ENCODE assay signal across 8 cellular contexts in the genomic region with DNA sequence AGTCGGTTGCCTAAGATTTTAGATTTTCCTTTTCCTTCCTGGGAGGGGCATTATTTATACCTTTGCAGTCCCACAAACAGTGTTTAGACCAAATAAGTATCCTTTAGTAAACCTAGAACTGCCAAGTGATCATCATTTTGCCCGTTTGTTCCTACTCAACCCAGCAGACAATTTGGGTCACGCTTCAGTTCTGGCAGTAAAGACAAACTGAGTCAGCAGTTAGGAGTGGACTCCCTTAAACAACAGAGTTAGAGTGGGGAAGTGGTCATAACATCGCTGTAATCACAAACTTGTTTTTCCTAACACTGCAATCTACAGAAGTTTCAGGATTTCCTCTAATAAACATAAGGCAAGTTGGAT. TPM values are rescaled to one million over a fixed set of nuclear protein-coding genes. Genes with fewer than 3 reads are reported as not detected.
DNase-seq lines count a peak whose midpoint lies in the region; ATAC-seq and TF ChIP-seq lines count a peak whose summit lies in the region.

No MANE protein-coding gene starts in this region.

- no peak for ATAC-seq in HG03175 (IDR thresholded peaks at IDR 0.05; ENCODE audit: unreplicated experiment)
- ATAC-seq in GM21367 (IDR thresholded peaks at IDR 0.05; ENCODE audit: unreplicated experiment), result no peak
- no peak for ATAC-seq in HG03342 (IDR thresholded peaks at IDR 0.05; ENCODE audit: unreplicated experiment)

- peaks cover 4 to 30% (median 4%) of the 10 kb centered on the region in 3 donors for H3K4me1 ChIP-seq in esophagus squamous epithelium

- H3K27me3 Mint-ChIP-seq in neural crest cell (ENCODE audit: low read depth), result no peaks in the 10 kb centered on the region

- TF ChIP-seq CTCF in esophagus squamous epithelium (IDR thresholded peaks at IDR 0.05) (no peak), neural crest cell (conservative IDR thresholded peaks at IDR 0.05) (no peak)

- no peaks in the 10 kb centered on the region for H3K9me3 ChIP-seq in esophagus squamous epithelium

- 1 to 6% methylated on average over 4 of the region's 4 CpGs for WGBS in esophagus squamous epithelium, 2 donors

- H3K36me3 ChIP-seq in esophagus squamous epithelium, result no peaks in the 10 kb centered on the region

- H3K4me3 Mint-ChIP-seq in neural crest cell, result peak overlapping the region; percentile 100

- H3K27me3 ChIP-seq in esophagus squamous epithelium, result no peaks in the 10 kb centered on the region

- no peak for TF ChIP-seq POLR2A in esophagus squamous epithelium (IDR thresholded peaks at IDR 0.05)

- H3K4me3 ChIP-seq in esophagus squamous epithelium, result peak overlapping the region; percentile 84 to 93 (median 90)

- DNase-seq in CD1c-positive myeloid dendritic cell (ENCODE audit: extremely low spot score) (peak; percentile 24), RPMI8226 (peak; percentile 25), esophagus squamous epithelium (lab: John Stamatoyannopoulos, UW) (no peak), neural crest cell (ENCODE audit: low read depth, low spot score) (no peak), HK-2 (ENCODE audit: unreplicated experiment) (no peak)

- H3K27ac ChIP-seq in esophagus squamous epithelium, result peak overlapping the region; percentile 92 to 96 (median 95)

- no peaks in the 10 kb centered on the region for H3K9me3 Mint-ChIP-seq in neural crest cell

- H3K36me3 Mint-ChIP-seq in neural crest cell (ENCODE audit: low read depth), result peaks cover 4% of the 10 kb centered on the region

- intact Hi-C loops in esophagus squamous epithelium (cut with DNase I), result no loop called here

- H3K27ac Mint-ChIP-seq in neural crest cell (ENCODE audit: unreplicated experiment), result peak overlapping the region; percentile 3

- peaks cover 28% of the 10 kb centered on the region for H3K4me1 Mint-ChIP-seq in neural crest cell

RNA-seq across cellular contexts. Expression of a gene that starts 0.8 kb away (rescaled TPM):
- total RNA-seq in esophagus squamous epithelium (10 to 100 TPM; 30.9 to 70.0 (median 42.2) TPM), neural crest cell (53.5 and 68.2 TPM in 2 replicates)

Comparison
In these comparisons a context has a peak if more than half of its experiments do, and no peak if none do; other contexts are left out.
1. DNase-seq: peak in CD1c-positive myeloid dendritic cell (single experiment) and RPMI8226 (single experiment); none in esophagus squamous epithelium (single experiment), neural crest cell (single experiment) and HK-2 (single experiment).